Comparison of ENCODE assay signal across 17 cellular contexts in genomic region chr2:205930209-205930608, GRCh38.
DNase-seq lines count a peak whose midpoint lies in the region; ATAC-seq, FAIRE-seq and TF ChIP-seq lines count a peak whose summit lies in the region.
"Had no signal": no experiment of that assay in that cellular context is flagged by ENCODE, and none has a peak within 500 bp of the region (broad histone marks: within the 10 kb centered on the region; RNA-seq: fewer than 3 reads in every experiment).

No MANE protein-coding gene starts in this region.

- H3K4me3 Mint-ChIP-seq in HFFc6 (peak overlapping the region; percentile 84; the same call in 1 of the 2 replicates), brain (no peak overlapping the region)
- H3K4me3 Mint-ChIP-seq: activated naive CD8-positive, alpha-beta T cell treated with anti-CD3 and anti-CD28 coated beads, Interleukin-2, amount 10 ng/mL, durations not matched to agents 7 days and 5 days; activated T-cell treated with anti-CD3 and anti-CD28 coated beads, Interleukin-2, amount 50 U/mL, for 4 hours had no signal

- no peaks in the 10 kb centered on the region for H3K79me2 ChIP-seq in smooth muscle cell (ENCODE audit: low read depth)

- H3K27me3 Mint-ChIP-seq in HFFc6 (ENCODE audit: insufficient read depth) (peaks cover 12% of the 10 kb centered on the region), brain (peaks cover 16% of the 10 kb centered on the region)

- peaks cover 9% of the 10 kb centered on the region for H3K4me1 ChIP-seq in smooth muscle cell (ENCODE audit: low read depth)

- 26% methylated on average over 4 of the region's 4 CpGs for WGBS in smooth muscle cell (ENCODE audit: low lambda C conversion rate)

- H3K27ac ChIP-seq in smooth muscle cell (ENCODE audit: low read depth): peak overlapping the region; percentile 45
- H3K27ac ChIP-seq: RWPE1, upper lobe of left lung had no signal

- H4K20me1 ChIP-seq in smooth muscle cell (ENCODE audit: low read depth): no peaks in the 10 kb centered on the region

- FAIRE-seq in urothelium cell line (lab: Jason Lieb, UNC): no peak

- H3K27ac Mint-ChIP-seq in HFFc6 (no peak overlapping the region; the same call in 1 of the 2 replicates), brain (peak overlapping the region in 4 of 5 experiments; percentile 19 to 71 (median 34))
- H3K27ac Mint-ChIP-seq: activated naive CD8-positive, alpha-beta T cell treated with anti-CD3 and anti-CD28 coated beads, Interleukin-2, amount 10 ng/mL, durations not matched to agents 7 days and 5 days had no signal

- peaks cover 10% of the 10 kb centered on the region for H3F3A ChIP-seq in smooth muscle cell (ENCODE audit: low read depth)

- H2AFZ ChIP-seq in smooth muscle cell (ENCODE audit: low read depth): peak overlapping the region; percentile 78

- peaks cover 16% of the 10 kb centered on the region for H3K27me3 ChIP-seq in smooth muscle cell (ENCODE audit: low read depth)

- H3K9me3 ChIP-seq in smooth muscle cell (replicated peaks; ENCODE audit: low read depth): no peaks in the 10 kb centered on the region
- H3K9me3 ChIP-seq: mucosa of descending colon, upper lobe of left lung had no signal

- TF ChIP-seq CTCF in HFFc6 (IDR thresholded peaks at IDR 0.05): no peak
- TF ChIP-seq CTCF in brain (conservative IDR thresholded peaks at IDR 0.05): no peak
- no peak for TF ChIP-seq CTCF in smooth muscle cell (IDR thresholded peaks at IDR 0.05; ENCODE audit: borderline replicate concordance, insufficient read depth, poor library complexity, severe bottlenecking)

- no peaks in the 10 kb centered on the region for H3K36me3 ChIP-seq in smooth muscle cell (ENCODE audit: low read depth)
- H3K36me3 ChIP-seq: upper lobe of left lung had no signal

- H3K4me1 Mint-ChIP-seq in HFFc6 (ENCODE audit: low read depth) (peaks cover 34% of the 10 kb centered on the region), brain (peaks cover 49% of the 10 kb centered on the region)

- no peak overlapping the region for H3K4me3 ChIP-seq in smooth muscle cell
- H3K4me3 ChIP-seq: mucosa of descending colon, upper lobe of left lung had no signal

- H3K9ac ChIP-seq in smooth muscle cell (ENCODE audit: low read depth): no peak overlapping the region

- peak overlapping the region; percentile 48 for H3K4me2 ChIP-seq in smooth muscle cell

- ATAC-seq in HG03039 (IDR thresholded peaks at IDR 0.05; ENCODE audit: unreplicated experiment): no peak
- ATAC-seq: activated T-cell treated with anti-CD3 and anti-CD28 coated beads, Interleukin-2, amount 50 U/mL, for 4 hours had no signal

- DNase-seq in HFFc6 (peak; percentile 19), left kidney (ENCODE audit: low read depth, low spot score) (peak; percentile 39), smooth muscle cell (lab: John Stamatoyannopoulos, UW; ENCODE audit: unreplicated experiment) (no peak), urothelium cell line (ENCODE audit: low spot score) (no peak), NCI-H187 treated with DMSO at 0.1 percent for 48 hours (lab: John Stamatoyannopoulos, UW) (no peak)
- DNase-seq: activated CD4-positive, alpha-beta T cell treated with anti-CD3 and anti-CD28 coated beads for 48 hours; activated naive CD8-positive, alpha-beta T cell treated with anti-CD3 and anti-CD28 coated beads, Interleukin-2, amount 10 ng/mL, durations not matched to agents 7 days and 5 days; activated T-cell treated with anti-CD3 and anti-CD28 coated beads, Interleukin-2, amount 50 U/mL, for 4 hours; Karpas-422; NCI-H187; stimulated activated CD4-positive, alpha-beta T cell treated with anti-CD3 and anti-CD28 coated beads, Interleukin-4, amount 100 ng/mL, for 24 hours; T-helper 2 cell; upper lobe of left lung had no signal

- H3K9me3 Mint-ChIP-seq in HFFc6 (no peaks in the 10 kb centered on the region), brain (no peaks in the 10 kb centered on the region)
- H3K9me3 Mint-ChIP-seq: activated naive CD8-positive, alpha-beta T cell treated with anti-CD3 and anti-CD28 coated beads, Interleukin-2, amount 10 ng/mL, durations not matched to agents 7 days and 5 days; activated T-cell treated with anti-CD3 and anti-CD28 coated beads, Interleukin-2, amount 50 U/mL, for 4 hours had no signal

- H3K36me3 Mint-ChIP-seq in HFFc6 (ENCODE audit: low read depth) (no peaks in the 10 kb centered on the region), brain (no peaks in the 10 kb centered on the region)
- H3K36me3 Mint-ChIP-seq: activated naive CD8-positive, alpha-beta T cell treated with anti-CD3 and anti-CD28 coated beads, Interleukin-2, amount 10 ng/mL, durations not matched to agents 7 days and 5 days had no signal

Comparison
In these comparisons a context has a peak if more than half of its experiments do, and no peak if none do; other contexts are left out.
1. DNase-seq: peak in HFFc6 (single experiment) and left kidney (single experiment); none in smooth muscle cell (single experiment), urothelium cell line (single experiment) and NCI-H187 treated with DMSO at 0.1 percent for 48 hours (single experiment).